In the genomic region with DNA sequence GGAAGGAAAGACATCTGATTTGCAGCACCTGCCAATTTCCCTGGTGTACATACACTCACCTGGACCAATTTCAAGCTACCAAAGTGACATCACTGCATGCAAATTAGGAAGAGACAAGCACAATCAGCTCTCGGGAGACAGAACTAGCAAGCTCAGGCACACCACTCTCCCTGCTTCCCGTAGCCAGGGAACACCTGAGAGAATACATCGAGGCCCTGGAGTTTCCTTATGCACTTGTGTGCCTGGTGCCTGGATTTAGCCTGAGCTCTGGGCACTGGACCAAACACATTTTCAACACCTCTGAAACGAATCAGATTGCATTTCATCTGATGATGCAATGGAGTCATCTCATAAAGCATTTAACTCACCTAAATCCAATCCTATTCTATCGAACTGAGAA, we compare ENCODE assay signal across 1 cellular context.
TF ChIP-seq lines count a peak whose summit lies in the region.

No MANE protein-coding gene starts in this region.

TF ChIP-seq in HepG2, 621 proteins besides CTCF, POLR2A, EP300 and RAD21 (continued from another document):
- TF ChIP-seq KIAA2018 (CRISPR knock-in tag; IDR thresholded peaks at IDR 0.05; ENCODE audit: borderline replicate concordance) (no peak), CEBPB (IDR thresholded peaks at IDR 0.05; ENCODE audit: borderline replicate concordance, low read depth, low read length) (peak; percentile 45; the same call in 1 of the 2 replicates)
